Comparison of ENCODE assay signal across 17 cellular contexts in the genomic region with DNA sequence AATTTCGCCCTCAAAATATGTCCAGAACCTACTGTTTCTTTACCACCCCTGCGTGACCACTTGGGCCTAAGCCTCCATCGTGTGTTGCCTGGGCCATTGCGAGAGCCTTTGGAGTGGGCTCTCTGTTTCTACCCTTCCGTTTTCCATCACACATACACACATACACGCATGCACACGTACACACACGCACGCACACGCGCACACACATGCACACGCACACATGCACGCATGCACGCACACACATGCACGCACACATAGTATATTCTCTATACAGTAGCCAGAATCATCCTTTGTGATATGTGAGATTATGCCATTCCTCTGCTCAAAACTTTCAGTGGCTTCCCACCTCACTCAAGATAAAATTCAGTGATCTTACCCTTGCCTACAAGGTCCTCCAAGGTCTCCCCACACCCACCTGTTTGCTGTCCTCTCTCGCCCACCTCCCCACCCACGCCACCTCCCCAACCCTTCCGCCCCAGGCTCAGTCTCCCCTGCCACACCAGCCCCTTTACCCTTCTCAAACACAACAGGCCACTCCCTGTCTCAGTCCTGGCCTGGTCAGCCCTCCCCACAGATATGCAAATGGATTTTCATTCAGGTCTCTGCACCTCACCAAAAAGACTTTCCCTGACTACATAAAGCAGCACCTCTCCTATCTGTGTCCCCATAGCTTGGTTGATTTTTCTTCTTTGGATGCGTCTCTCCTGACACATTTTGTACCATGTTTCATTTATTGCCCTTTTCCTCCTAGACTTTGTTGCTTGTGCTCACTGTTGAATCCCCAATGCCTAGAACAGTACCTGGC.
"Had no signal": no experiment of that assay in that cellular context is flagged by ENCODE, and none has a peak within 500 bp of the region (broad histone marks: within the 10 kb centered on the region; RNA-seq: fewer than 3 reads in every experiment).

No MANE protein-coding gene starts in this region.

- DNase-seq: activated CD4-positive, CD25-positive, alpha-beta regulatory T cell treated with anti-CD3 and anti-CD28 coated beads, Interleukin-2, amount 50 U/mL, for 72 hours; activated naive CD4-positive, alpha-beta T cell treated with anti-CD3 and anti-CD28 coated beads for 36 hours; activated T-cell treated with anti-CD3 and anti-CD28 coated beads for 4 hours; immature natural killer cell; kidney glomerular epithelial cell; left ventricle myocardium superior; occipital lobe; stimulated activated CD4-positive, alpha-beta T cell treated with anti-CD3 and anti-CD28 coated beads, Interleukin-12 subunit alpha, Interleukin-12 subunit beta, amount 100 ng/mL, for 4 hours; stimulated activated CD4-positive, alpha-beta T cell treated with anti-CD3 and anti-CD28 coated beads, Interleukin-1b, Interleukin-23, amount 100 ng/mL, for 48 hours; stomach; trophoblast cell had no signal

- H3K4me1 ChIP-seq: ascending aorta, stomach, vagina had no signal

- H3K9me3 Mint-ChIP-seq: activated naive CD4-positive, alpha-beta T cell treated with anti-CD3 and anti-CD28 coated beads for 36 hours; central memory CD8-positive, alpha-beta T cell; immature natural killer cell; nephron had no signal

- H3K9me3 ChIP-seq: ascending aorta, right atrium auricular region, stomach, vagina had no signal

- ATAC-seq: left ventricle myocardium superior had no signal

- H3K27me3 ChIP-seq: ascending aorta, right atrium auricular region, stomach, vagina had no signal

- H3K36me3 ChIP-seq: ascending aorta, right atrium auricular region, stomach, vagina had no signal

- H3K4me3 ChIP-seq: ascending aorta, coronary artery, right atrium auricular region, stomach, vagina had no signal

- H3K36me3 Mint-ChIP-seq: immature natural killer cell had no signal

- H3K4me3 Mint-ChIP-seq: activated naive CD4-positive, alpha-beta T cell treated with anti-CD3 and anti-CD28 coated beads for 36 hours; central memory CD8-positive, alpha-beta T cell; immature natural killer cell; nephron had no signal

- H3K27ac ChIP-seq: ascending aorta, coronary artery, right atrium auricular region, stomach, vagina had no signal

- H3K27ac Mint-ChIP-seq: activated naive CD4-positive, alpha-beta T cell treated with anti-CD3 and anti-CD28 coated beads for 36 hours had no signal

- H3K4me1 Mint-ChIP-seq: immature natural killer cell had no signal

- H3K27me3 Mint-ChIP-seq: central memory CD8-positive, alpha-beta T cell had no signal
